ENCODE assay signal across 8 cellular contexts in the genomic region with DNA sequence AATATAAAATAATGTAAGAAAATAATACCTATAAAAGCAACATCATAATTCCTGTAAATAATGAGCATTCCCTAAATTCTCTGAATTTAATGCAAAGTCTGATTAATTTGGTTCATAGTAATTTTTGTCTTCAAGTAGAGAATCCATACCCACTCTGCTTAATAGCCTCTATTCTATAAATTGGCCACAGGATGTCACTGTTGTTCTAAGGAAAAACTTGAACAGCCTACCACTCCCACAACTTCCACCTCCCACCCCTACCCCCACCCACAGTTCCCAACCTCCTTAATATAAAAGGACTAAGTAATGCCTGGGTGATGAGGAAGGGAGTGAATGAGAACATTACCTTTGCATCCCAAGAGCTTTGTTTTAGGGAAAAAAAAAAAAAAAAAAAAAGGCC. TPM values are rescaled to one million over a fixed set of nuclear protein-coding genes. Genes with fewer than 3 reads are reported as not detected.
A peak's percentile ranks its signal among the peaks of the same experiment; 100 is the strongest.
DNase-seq lines count a peak whose midpoint lies in the region; ATAC-seq, FAIRE-seq and TF ChIP-seq lines count a peak whose summit lies in the region.

No MANE protein-coding gene starts in this region.

- H3K79me2 ChIP-seq in astrocyte (ENCODE audit: insufficient read depth, low read length): no peaks in the 10 kb centered on the region

- H3K4me3 ChIP-seq in astrocyte (ENCODE audit: insufficient read depth, low read depth, low read length): no peak overlapping the region
- H3K4me3 ChIP-seq in uterus: no peak overlapping the region

- ATAC-seq in left colon (peak; percentile 46), HG03097 (IDR thresholded peaks at IDR 0.05; ENCODE audit: low FRiP score, unreplicated experiment) (no peak), HG02759 (IDR thresholded peaks at IDR 0.05; ENCODE audit: unreplicated experiment) (no peak)

- no peak for TF ChIP-seq POLR2A in uterus (IDR thresholded peaks at IDR 0.05)

- TF ChIP-seq CTCF in astrocyte (IDR thresholded peaks at IDR 0.05; ENCODE audit: insufficient read depth, low read depth, low read length) (peak; percentile 48), uterus (IDR thresholded peaks at IDR 0.05) (no peak)

- H3K9ac ChIP-seq in astrocyte (ENCODE audit: low read length): no peak overlapping the region

- no peaks in the 10 kb centered on the region for H3K9me3 ChIP-seq in astrocyte (ENCODE audit: insufficient read depth, low read depth, low read length)
- no peaks in the 10 kb centered on the region for H3K9me3 ChIP-seq in uterus

- H4K20me1 ChIP-seq in astrocyte (ENCODE audit: insufficient read depth, low read length): no peaks in the 10 kb centered on the region

- H3K4me2 ChIP-seq in astrocyte (ENCODE audit: low read length): no peak overlapping the region

- intact Hi-C loops in left colon (cut with DNase I, micrococcal nuclease): no loop called here
- intact Hi-C loops in uterus (cut with DNase I; ENCODE audit: low total_unique reads): no loop called here

- H2AFZ ChIP-seq in astrocyte (ENCODE audit: low read depth, low read length): no peak overlapping the region

- peak; percentile 41 for FAIRE-seq in astrocyte (lab: Jason Lieb, UNC)

- H3K27me3 Mint-ChIP-seq in astrocyte (ENCODE audit: low read depth, unreplicated experiment): no peaks in the 10 kb centered on the region

- no peaks in the 10 kb centered on the region for H3K4me1 Mint-ChIP-seq in astrocyte (ENCODE audit: low read depth, unreplicated experiment)

- H3K36me3 ChIP-seq in astrocyte (ENCODE audit: insufficient read depth, low read length): no peaks in the 10 kb centered on the region
- no peaks in the 10 kb centered on the region for H3K36me3 ChIP-seq in uterus

- DNase-seq in DMS 273 (lab: John Stamatoyannopoulos, UW; ENCODE audit: unreplicated experiment) (peak; percentile 74), DMS 273 treated with DMSO at 0.1 percent for 48 hours (lab: John Stamatoyannopoulos, UW) (no peak), NCI-H146 (lab: John Stamatoyannopoulos, UW) (peak; percentile 34), astrocyte (ENCODE audit: low read depth) (peak; percentile 33), left colon (no peak), uterus (no peak)

- H3K4me1 ChIP-seq in astrocyte (ENCODE audit: insufficient read depth, low read length): no peaks in the 10 kb centered on the region
- H3K4me1 ChIP-seq in uterus: no peaks in the 10 kb centered on the region

- H3K27ac ChIP-seq in astrocyte (ENCODE audit: low read depth, low read length) (no peak overlapping the region), uterus (no peak overlapping the region)

- peaks cover 6% of the 10 kb centered on the region for H3K9me3 Mint-ChIP-seq in astrocyte (ENCODE audit: unreplicated experiment)

- H3K4me3 Mint-ChIP-seq in astrocyte (ENCODE audit: unreplicated experiment): no peak overlapping the region

- no peaks in the 10 kb centered on the region for H3K36me3 Mint-ChIP-seq in astrocyte (ENCODE audit: low read depth, unreplicated experiment)

- no peak overlapping the region for H3K27ac Mint-ChIP-seq in astrocyte (ENCODE audit: unreplicated experiment)

- no peaks in the 10 kb centered on the region for H3K27me3 ChIP-seq in astrocyte (ENCODE audit: insufficient read depth, low read length)
- H3K27me3 ChIP-seq in uterus: no peaks in the 10 kb centered on the region

RNA-seq across cellular contexts. Expression of gene BBS5, which starts 27.2 kb away (rescaled TPM):
- 3.9 and 4.0 TPM in 2 replicates for total RNA-seq in astrocyte
- total RNA-seq in left colon: 1 to 10 TPM; 1.4 to 2.6 TPM
- 10 to 100 TPM in 3 of 4 donors, 1 to 10 TPM in 1; 2.6 to 24.7 (median 19.7) TPM for total RNA-seq in uterus

RNA-seq across cellular contexts. Expression of gene KLHL41, which starts 57.4 kb away (rescaled TPM):
- total RNA-seq in astrocyte (not detected in 2 replicates), left colon (under 1 TPM in 1 of 2 donors, not detected in 1; 0.25 TPM), uterus (1 to 10 TPM in 2 of 4 donors, under 1 TPM in 1, not detected in 1; 0.77 to 4.4 (median 3.5) TPM)

Comparison
In these comparisons a context has a peak if more than half of its experiments do, and no peak if none do; other contexts are left out.
1. DNase-seq: peak in DMS 273 (single experiment), NCI-H146 (single experiment) and astrocyte (single experiment); none in DMS 273 treated with DMSO at 0.1 percent for 48 hours (single experiment), left colon (0 of 2) and uterus (0 of 2).